9 cellular contexts compared by ENCODE assay signal in genomic region chr12:124804011-124804621, GRCh38. TPM values are rescaled to one million over a fixed set of nuclear protein-coding genes. Genes with fewer than 3 reads are reported as not detected.
DNase-seq lines count a peak whose midpoint lies in the region; ATAC-seq, FAIRE-seq and TF ChIP-seq lines count a peak whose summit lies in the region.
"Had no signal": no experiment of that assay in that cellular context is flagged by ENCODE, and none has a peak within 500 bp of the region (broad histone marks: within the 10 kb centered on the region; RNA-seq: fewer than 3 reads in every experiment).

No MANE protein-coding gene starts in this region.

- H3K4me3 ChIP-seq in subcutaneous abdominal adipose tissue (ENCODE audit: low read depth in 1 of 5, low read length in 5 of 5) = peak overlapping the region in 3 of 5 donors; percentile 13 to 48 (median 37)

- no peaks in the 10 kb centered on the region for H3K9me3 Mint-ChIP-seq in WTC11
- H3K9me3 Mint-ChIP-seq in activated CD4-positive, alpha-beta T cell treated with anti-CD3 and anti-CD28 coated beads, Interleukin-2, amount 10 ng/mL, durations not matched to agents 24 days and 14 days = no peaks in the 10 kb centered on the region
- H3K9me3 Mint-ChIP-seq: activated B cell treated with CpG ODN at 0.5 μM for 24 hours had no signal

- peaks cover 0 to 14% (median 9%) of the 10 kb centered on the region in 5 donors for H3K4me1 ChIP-seq in subcutaneous abdominal adipose tissue (ENCODE audit: control insufficient read depth in 5 of 5, insufficient read depth in 5 of 5, low read length in 5 of 5)

- CTCF ChIA-PET in WTC11 (lab: Charles Lee) = interaction anchor here (0.6 to 2.1 kb wide), 2 partner anchors 33 to 97 kb away, joined by 3 to 10 read pairs; no protein-coding TSS in a partner anchor

- peaks cover 0 to 60% (median 46%) of the 10 kb centered on the region in 5 donors for H3K36me3 ChIP-seq in subcutaneous abdominal adipose tissue (ENCODE audit: control insufficient read depth in 5 of 5, insufficient read depth in 5 of 5, low read length in 5 of 5)

- ATAC-seq in WTC11 (peak; percentile 84), left ventricle myocardium superior (peak; percentile 75), GM19452 (IDR thresholded peaks at IDR 0.05; ENCODE audit: unreplicated experiment) (no peak)

- no peak for FAIRE-seq in HTR-8/SVneo (lab: Jason Lieb, UNC)

- TF ChIP-seq CTCF in WTC11 (IDR thresholded peaks at IDR 0.05) = no peak

- peaks cover 23% of the 10 kb centered on the region for H3K36me3 Mint-ChIP-seq in WTC11
- peaks cover 2% of the 10 kb centered on the region for H3K36me3 Mint-ChIP-seq in activated CD4-positive, alpha-beta T cell treated with anti-CD3 and anti-CD28 coated beads, Interleukin-2, amount 10 ng/mL, durations not matched to agents 24 days and 14 days (ENCODE audit: low read depth)

- no peaks in the 10 kb centered on the region for H3K27me3 ChIP-seq in subcutaneous abdominal adipose tissue (ENCODE audit: control insufficient read depth in 5 of 5, insufficient read depth in 4 of 5, low read length in 5 of 5)

- intact Hi-C loops in left ventricle myocardium superior (cut with micrococcal nuclease) = no loop called here
- intact Hi-C loops in activated CD4-positive, alpha-beta T cell treated with anti-CD3 and anti-CD28 coated beads, Interleukin-2, amount 10 ng/mL, durations not matched to agents 24 days and 14 days (cut with micrococcal nuclease) = no loop called here

- H3K27ac ChIP-seq in subcutaneous abdominal adipose tissue (ENCODE audit: low read depth, low read length) = no peak overlapping the region

- peaks cover 7% of the 10 kb centered on the region for H3K4me1 Mint-ChIP-seq in WTC11
- H3K4me1 Mint-ChIP-seq in activated CD4-positive, alpha-beta T cell treated with anti-CD3 and anti-CD28 coated beads, Interleukin-2, amount 10 ng/mL, durations not matched to agents 24 days and 14 days = no peaks in the 10 kb centered on the region
- H3K4me1 Mint-ChIP-seq: activated B cell treated with CpG ODN at 0.5 μM for 24 hours had no signal

- H3K4me3 Mint-ChIP-seq in WTC11 = no peak overlapping the region
- H3K4me3 Mint-ChIP-seq in activated CD4-positive, alpha-beta T cell treated with anti-CD3 and anti-CD28 coated beads, Interleukin-2, amount 10 ng/mL, durations not matched to agents 24 days and 14 days = no peak overlapping the region
- H3K4me3 Mint-ChIP-seq: activated B cell treated with CpG ODN at 0.5 μM for 24 hours had no signal

- H3K9ac ChIP-seq in subcutaneous abdominal adipose tissue (ENCODE audit: low read length in 5 of 5) = no peak overlapping the region

- no peaks in the 10 kb centered on the region for H3K27me3 Mint-ChIP-seq in WTC11 (ENCODE audit: low read depth)
- H3K27me3 Mint-ChIP-seq in activated CD4-positive, alpha-beta T cell treated with anti-CD3 and anti-CD28 coated beads, Interleukin-2, amount 10 ng/mL, durations not matched to agents 24 days and 14 days = no peaks in the 10 kb centered on the region
- H3K27me3 Mint-ChIP-seq: activated B cell treated with CpG ODN at 0.5 μM for 24 hours had no signal

- peak overlapping the region; percentile 81; the same call in 1 of the 2 replicates for H3K27ac Mint-ChIP-seq in WTC11
- no peak overlapping the region for H3K27ac Mint-ChIP-seq in activated CD4-positive, alpha-beta T cell treated with anti-CD3 and anti-CD28 coated beads, Interleukin-2, amount 10 ng/mL, durations not matched to agents 24 days and 14 days
- H3K27ac Mint-ChIP-seq: activated B cell treated with CpG ODN at 0.5 μM for 24 hours had no signal

- peak; percentile 71 for DNase-seq in HTR-8/SVneo (ENCODE audit: insufficient read length, low spot score)
- DNase-seq in WTC11 (ENCODE audit: low spot score) = peak; percentile 42
- DNase-seq in left ventricle myocardium superior = peak; percentile 39
- DNase-seq in GM19238 (ENCODE audit: insufficient read length, low spot score) = no peak
- DNase-seq in GF-D8 (lab: John Stamatoyannopoulos, UW) = no peak
- DNase-seq in activated CD4-positive, alpha-beta T cell treated with anti-CD3 and anti-CD28 coated beads, Interleukin-2, amount 10 ng/mL, durations not matched to agents 24 days and 14 days = no peak
- DNase-seq: activated B cell treated with CpG ODN at 0.5 μM for 24 hours had no signal

- no peaks in the 10 kb centered on the region for H3K9me3 ChIP-seq in subcutaneous abdominal adipose tissue (ENCODE audit: control insufficient read depth in 5 of 5, low read length in 5 of 5)

- POLR2A ChIA-PET in WTC11 (lab: Charles Lee) = no interaction called here

TF ChIP-seq in WTC11, 78 proteins besides CTCF, POLR2A, EP300 and RAD21:
- TF ChIP-seq, protein P1, sequence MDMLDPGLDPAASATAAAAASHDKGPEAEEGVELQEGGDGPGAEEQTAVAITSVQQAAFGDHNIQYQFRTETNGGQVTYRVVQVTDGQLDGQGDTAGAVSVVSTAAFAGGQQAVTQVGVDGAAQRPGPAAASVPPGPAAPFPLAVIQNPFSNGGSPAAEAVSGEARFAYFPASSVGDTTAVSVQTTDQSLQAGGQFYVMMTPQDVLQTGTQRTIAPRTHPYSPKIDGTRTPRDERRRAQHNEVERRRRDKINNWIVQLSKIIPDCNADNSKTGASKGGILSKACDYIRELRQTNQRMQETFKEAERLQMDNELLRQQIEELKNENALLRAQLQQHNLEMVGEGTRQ (CRISPR knock-in tag; IDR thresholded peaks at IDR 0.05) = peak; percentile 86
- TF ChIP-seq NFYB (CRISPR knock-in tag; conservative IDR thresholded peaks at IDR 0.05; ENCODE audit: low read depth) = peak; percentile 64
- no peak for TF ChIP-seq ZNF317 (CRISPR knock-in tag; IDR thresholded peaks at IDR 0.05; ENCODE audit: borderline replicate concordance, low read depth)
- no peak for TF ChIP-seq ZNF671 (CRISPR knock-in tag; IDR thresholded peaks at IDR 0.05)
- TF ChIP-seq, protein P2, sequence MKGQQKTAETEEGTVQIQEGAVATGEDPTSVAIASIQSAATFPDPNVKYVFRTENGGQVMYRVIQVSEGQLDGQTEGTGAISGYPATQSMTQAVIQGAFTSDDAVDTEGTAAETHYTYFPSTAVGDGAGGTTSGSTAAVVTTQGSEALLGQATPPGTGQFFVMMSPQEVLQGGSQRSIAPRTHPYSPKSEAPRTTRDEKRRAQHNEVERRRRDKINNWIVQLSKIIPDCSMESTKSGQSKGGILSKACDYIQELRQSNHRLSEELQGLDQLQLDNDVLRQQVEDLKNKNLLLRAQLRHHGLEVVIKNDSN (CRISPR knock-in tag; IDR thresholded peaks at IDR 0.05) = peak; percentile 64
- TF ChIP-seq FOXK1 (CRISPR knock-in tag; IDR thresholded peaks at IDR 0.05) = no peak
TF ChIP-seq in WTC11: peak in this region for 3.

RNA-seq across cellular contexts. Expression of gene SCARB1, which starts 59.5 kb away (rescaled TPM):
- total RNA-seq in WTC11 (2021) (68.3 to 71.0 TPM (median 70.8 TPM) in 3 replicates), left ventricle myocardium superior (12.0 TPM)
- 23.8 and 25.6 TPM in 2 replicates for total RNA-seq in activated CD4-positive, alpha-beta T cell treated with anti-CD3 and anti-CD28 coated beads, Interleukin-2, amount 10 ng/mL, durations not matched to agents 24 days and 14 days

Comparison
In these comparisons a context has a peak if more than half of its experiments do, and no peak if none do; other contexts are left out.
1. DNase-seq: peak in HTR-8/SVneo (single experiment), WTC11 (single experiment) and left ventricle myocardium superior (single experiment); none in GM19238 (single experiment), GF-D8 (single experiment) and activated CD4-positive, alpha-beta T cell treated with anti-CD3 and anti-CD28 coated beads, Interleukin-2, amount 10 ng/mL, durations not matched to agents 24 days and 14 days (single experiment).